Comparison of ENCODE assay signal across 37 cellular contexts in the genomic region with DNA sequence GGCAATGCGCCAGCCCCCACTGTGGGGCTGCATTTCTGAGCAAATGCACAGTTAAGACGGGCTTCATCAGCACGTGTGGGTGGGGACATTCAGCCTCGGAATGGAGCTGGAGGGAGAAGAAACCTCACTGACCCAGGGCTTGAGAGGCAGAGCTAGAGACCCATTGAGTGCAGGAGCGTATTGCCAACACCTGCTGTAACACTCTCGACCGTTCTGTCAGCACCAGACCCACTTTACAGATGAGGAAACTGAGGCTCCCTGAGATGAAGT.
"Had no signal": no experiment of that assay in that cellular context is flagged by ENCODE, and none has a peak within 500 bp of the region (broad histone marks: within the 10 kb centered on the region; RNA-seq: fewer than 3 reads in every experiment).

No MANE protein-coding gene starts in this region.

- H3K4me3 ChIP-seq: adrenal gland, body of pancreas, breast epithelium had no signal

- H3K27me3 ChIP-seq: adrenal gland, body of pancreas, brain microvascular endothelial cell had no signal

- FAIRE-seq: astrocyte, TTC549 had no signal

- H3K9me3 Mint-ChIP-seq: activated B cell treated with CpG ODN at 0.5 μM for 24 hours; activated CD4-positive, alpha-beta memory T cell treated with anti-CD3 and anti-CD28 coated beads for 36 hours; activated CD4-positive, alpha-beta T cell treated with anti-CD3 and anti-CD28 coated beads, Interleukin-2, amount 10 ng/mL, durations not matched to agents 24 days and 14 days; activated CD8-positive, alpha-beta T cell treated with anti-CD3 and anti-CD28 coated beads for 36 hours; activated naive CD4-positive, alpha-beta T cell treated with anti-CD3 and anti-CD28 coated beads for 36 hours; activated naive CD4-positive, alpha-beta T cell treated with anti-CD3 and anti-CD28 coated beads, Interleukin-2, amount 50 U/mL, for 72 hours; activated T-cell treated with anti-CD3 and anti-CD28 coated beads, Interleukin-2, amount 50 U/mL, for 4 hours; activated T-cell treated with anti-CD3 and anti-CD28 coated beads, Interleukin-2, amount 50 U/mL, for 72 hours; activated T-helper 1 cell treated with anti-CD3 and anti-CD28 coated beads, Interleukin-12 subunit alpha, Interleukin-12 subunit beta, Interleukin-2, Interleukin-4 antibody, amounts not matched to agents 30 ng/mL and 10 ng/mL and 1 ng/mL, durations not matched to agents 14 hours and 24 hours and 36 hours; activated T-helper 17 cell treated with anti-CD3 and anti-CD28 coated beads, Interleukin-2, amount 50 U/mL, for 72 hours; T-helper 1 cell treated with Interleukin-12 subunit alpha and Interleukin-12 subunit beta and Interleukin-4 antibody, amounts not matched to agents 30 μg/mL and 1 μg/mL, for 36 hours; T-helper 2 cell treated with Interferon-gamma antibody and Interleukin-4, amounts not matched to agents 5 μg/mL and 100 μg/mL, for 36 hours had no signal

- H3K9me3 ChIP-seq: adrenal gland, body of pancreas had no signal

- DNase-seq: activated B cell treated with CpG ODN at 0.5 μM for 24 hours; activated CD4-positive, alpha-beta memory T cell treated with anti-CD3 and anti-CD28 coated beads for 36 hours; activated CD4-positive, alpha-beta T cell treated with anti-CD3 and anti-CD28 coated beads for 4 hours; activated CD4-positive, alpha-beta T cell treated with anti-CD3 and anti-CD28 coated beads, Interleukin-2, amount 10 ng/mL, durations not matched to agents 24 days and 14 days; activated CD4-positive, alpha-beta T cell treated with anti-CD3 and anti-CD28 coated beads, Interleukin-2, amount 50 U/mL, for 1 hour; activated CD4-positive, alpha-beta T cell treated with anti-CD3 and anti-CD28 coated beads, Interleukin-2, amount 50 U/mL, for 4 hours; activated CD4-positive, CD25-positive, alpha-beta regulatory T cell treated with anti-CD3 and anti-CD28 coated beads, Interleukin-2, amount 50 U/mL, for 72 hours; activated CD8-positive, alpha-beta memory T cell treated with anti-CD3 and anti-CD28 coated beads, Interleukin-2, amount 50 U/mL, for 4 hours; activated CD8-positive, alpha-beta T cell treated with anti-CD3 and anti-CD28 coated beads for 36 hours; activated effector memory CD4-positive, alpha-beta T cell treated with anti-CD3 and anti-CD28 coated beads, Interleukin-2, amount 50 U/mL, for 16 hours; activated gamma-delta T cell treated with Interleukin-2 at 50 U/mL for 16 hours; activated naive CD4-positive, alpha-beta T cell; activated naive CD4-positive, alpha-beta T cell treated with anti-CD3 and anti-CD28 coated beads for 36 hours; activated naive CD4-positive, alpha-beta T cell treated with anti-CD3 and anti-CD28 coated beads, Interleukin-2, amount 50 U/mL, for 16 hours; activated naive CD8-positive, alpha-beta T cell treated with anti-CD3 and anti-CD28 coated beads for 36 hours; activated T-cell treated with anti-CD3 and anti-CD28 coated beads for 4 hours; activated T-cell treated with anti-CD3 and anti-CD28 coated beads, Interleukin-2, amount 50 U/mL, for 1 hour; activated T-cell treated with anti-CD3 and anti-CD28 coated beads, Interleukin-2, amount 50 U/mL, for 4 hours; activated T-cell treated with anti-CD3 and anti-CD28 coated beads, Interleukin-2, amount 50 U/mL, for 72 hours; adrenal gland; amniotic stem cell; aorta; body of pancreas; brain microvascular endothelial cell; central memory CD4-positive, alpha-beta T cell; T-helper 1 cell; T-helper 2 cell; T-helper 9 cell had no signal

- H3K4me1 Mint-ChIP-seq: activated B cell treated with CpG ODN at 0.5 μM for 24 hours; activated CD4-positive, alpha-beta T cell treated with anti-CD3 and anti-CD28 coated beads, Interleukin-2, amount 10 ng/mL, durations not matched to agents 24 days and 14 days; activated naive CD8-positive, alpha-beta T cell treated with anti-CD3 and anti-CD28 coated beads for 36 hours; activated T-helper 17 cell treated with anti-CD3 and anti-CD28 coated beads, Interleukin-2, amount 50 U/mL, for 72 hours had no signal

- H3K4me1 ChIP-seq: adrenal gland, body of pancreas, breast epithelium had no signal

- H3K27ac Mint-ChIP-seq: activated B cell treated with CpG ODN at 0.5 μM for 24 hours; activated CD4-positive, alpha-beta memory T cell treated with anti-CD3 and anti-CD28 coated beads for 36 hours; activated CD4-positive, alpha-beta T cell treated with anti-CD3 and anti-CD28 coated beads, Interleukin-2, amount 10 ng/mL, durations not matched to agents 24 days and 14 days; activated CD8-positive, alpha-beta T cell treated with anti-CD3 and anti-CD28 coated beads for 36 hours; activated naive CD4-positive, alpha-beta T cell treated with anti-CD3 and anti-CD28 coated beads for 36 hours; activated naive CD4-positive, alpha-beta T cell treated with anti-CD3 and anti-CD28 coated beads, Interleukin-2, amount 50 U/mL, for 72 hours; activated naive CD8-positive, alpha-beta T cell treated with anti-CD3 and anti-CD28 coated beads for 36 hours; activated T-cell treated with anti-CD3 and anti-CD28 coated beads, Interleukin-2, amount 50 U/mL, for 72 hours; activated T-helper 1 cell treated with anti-CD3 and anti-CD28 coated beads, Interleukin-12 subunit alpha, Interleukin-12 subunit beta, Interleukin-2, Interleukin-4 antibody, amounts not matched to agents 30 ng/mL and 10 ng/mL and 1 ng/mL, durations not matched to agents 14 hours and 24 hours and 36 hours; activated T-helper 17 cell treated with anti-CD3 and anti-CD28 coated beads, Interleukin-2, amount 50 U/mL, for 72 hours; T-helper 1 cell treated with Interleukin-12 subunit alpha and Interleukin-12 subunit beta and Interleukin-4 antibody, amounts not matched to agents 30 μg/mL and 1 μg/mL, for 36 hours; T-helper 2 cell treated with Interferon-gamma antibody and Interleukin-4, amounts not matched to agents 5 μg/mL and 100 μg/mL, for 36 hours had no signal

- H3K36me3 ChIP-seq: adrenal gland, brain microvascular endothelial cell, breast epithelium had no signal

- ATAC-seq: activated CD8-positive, alpha-beta T cell treated with anti-CD3 and anti-CD28 coated beads for 36 hours; activated naive CD4-positive, alpha-beta T cell treated with anti-CD3 and anti-CD28 coated beads, Interleukin-2, amount 50 U/mL, for 72 hours; activated T-cell treated with anti-CD3 and anti-CD28 coated beads, Interleukin-2, amount 50 U/mL, for 4 hours; activated T-cell treated with anti-CD3 and anti-CD28 coated beads, Interleukin-2, amount 50 U/mL, for 72 hours; activated T-helper 17 cell treated with anti-CD3 and anti-CD28 coated beads, Interleukin-2, amount 50 U/mL, for 72 hours; body of pancreas had no signal

- H3K36me3 Mint-ChIP-seq: activated CD4-positive, alpha-beta memory T cell treated with anti-CD3 and anti-CD28 coated beads for 36 hours; activated naive CD4-positive, alpha-beta T cell treated with anti-CD3 and anti-CD28 coated beads, Interleukin-2, amount 50 U/mL, for 72 hours; activated naive CD8-positive, alpha-beta T cell treated with anti-CD3 and anti-CD28 coated beads for 36 hours had no signal

- H3K27ac ChIP-seq: adrenal gland, body of pancreas, brain microvascular endothelial cell, breast epithelium, VCaP had no signal

- H3K4me3 Mint-ChIP-seq: activated B cell treated with CpG ODN at 0.5 μM for 24 hours; activated CD4-positive, alpha-beta memory T cell treated with anti-CD3 and anti-CD28 coated beads for 36 hours; activated CD4-positive, alpha-beta T cell treated with anti-CD3 and anti-CD28 coated beads, Interleukin-2, amount 10 ng/mL, durations not matched to agents 24 days and 14 days; activated CD8-positive, alpha-beta T cell treated with anti-CD3 and anti-CD28 coated beads for 36 hours; activated naive CD4-positive, alpha-beta T cell treated with anti-CD3 and anti-CD28 coated beads for 36 hours; activated naive CD8-positive, alpha-beta T cell treated with anti-CD3 and anti-CD28 coated beads for 36 hours; activated T-cell treated with anti-CD3 and anti-CD28 coated beads, Interleukin-2, amount 50 U/mL, for 4 hours; activated T-cell treated with anti-CD3 and anti-CD28 coated beads, Interleukin-2, amount 50 U/mL, for 72 hours; activated T-helper 1 cell treated with anti-CD3 and anti-CD28 coated beads, Interleukin-12 subunit alpha, Interleukin-12 subunit beta, Interleukin-2, Interleukin-4 antibody, amounts not matched to agents 30 ng/mL and 10 ng/mL and 1 ng/mL, durations not matched to agents 14 hours and 24 hours and 36 hours; activated T-helper 17 cell treated with anti-CD3 and anti-CD28 coated beads, Interleukin-2, amount 50 U/mL, for 72 hours; T-helper 1 cell treated with Interleukin-12 subunit alpha and Interleukin-12 subunit beta and Interleukin-4 antibody, amounts not matched to agents 30 μg/mL and 1 μg/mL, for 36 hours; T-helper 2 cell treated with Interferon-gamma antibody and Interleukin-4, amounts not matched to agents 5 μg/mL and 100 μg/mL, for 36 hours had no signal
